In genomic region chr14:55053018-55053417, GRCh38 we compare ENCODE assay signal across 1 cellular context.
TF ChIP-seq lines count a peak whose summit lies in the region.

No MANE protein-coding gene starts in this region.

TF ChIP-seq in A549, 52 proteins besides CTCF, POLR2A, EP300 and RAD21 (continued from another document):
- no peak for TF ChIP-seq HMGXB4 (CRISPR knock-in tag; IDR thresholded peaks at IDR 0.05; ENCODE audit: borderline replicate concordance)
- TF ChIP-seq ZNF302 (CRISPR knock-in tag; IDR thresholded peaks at IDR 0.05) = no peak
- TF ChIP-seq CHD2 (IDR thresholded peaks at IDR 0.05; ENCODE audit: low read length, partially characterized antibody) = no peak
